ENCODE assay signal across 7 cellular contexts in genomic region chr22:25475554-25476022, GRCh38.
DNase-seq lines count a peak whose midpoint lies in the region; ATAC-seq and TF ChIP-seq lines count a peak whose summit lies in the region.

No MANE protein-coding gene starts in this region.

- no peaks in the 10 kb centered on the region for H3K36me3 ChIP-seq in sigmoid colon

- H3K27ac ChIP-seq in sigmoid colon, result peak overlapping the region in 2 of 4 donors; percentile 52 to 60

- no peak for TF ChIP-seq EP300 in sigmoid colon (IDR thresholded peaks at IDR 0.05)

- peaks cover 0 to 14% (median 11%) of the 10 kb centered on the region in 4 donors for H3K4me1 ChIP-seq in sigmoid colon

- TF ChIP-seq CTCF in sigmoid colon (IDR thresholded peaks at IDR 0.05), result no peak

- no peaks in the 10 kb centered on the region for H3K9me3 ChIP-seq in sigmoid colon

- WGBS in sigmoid colon, 2 donors, result 9 to 19% methylated on average over 9 of the region's 9 CpGs

- peak; percentile 84 for DNase-seq in HT-29 (ENCODE audit: low spot score)
- peak; percentile 98 for DNase-seq in NCI-H69 (lab: John Stamatoyannopoulos, UW)
- peak; percentile 44 for DNase-seq in foreskin melanocyte
- peak; percentile 72 for DNase-seq in sigmoid colon
- no peak for DNase-seq in activated CD8-positive, alpha-beta memory T cell treated with anti-CD3 and anti-CD28 coated beads for 24 hours

- H3K27me3 ChIP-seq in sigmoid colon, result no peaks in the 10 kb centered on the region

- no peak for TF ChIP-seq POLR2A in sigmoid colon (IDR thresholded peaks at IDR 0.05)

- ATAC-seq in GM18873 (IDR thresholded peaks at IDR 0.05; ENCODE audit: low FRiP score, unreplicated experiment) (no peak), HG03469 (IDR thresholded peaks at IDR 0.05; ENCODE audit: unreplicated experiment) (no peak)

- peak overlapping the region in 1 of 4 donors; percentile 2 for H3K4me3 ChIP-seq in sigmoid colon

- intact Hi-C loops in sigmoid colon (cut with DNase I), result no loop called here
